In genomic region chr9:73034962-73035361, GRCh38 we compare ENCODE assay signal across 26 cellular contexts.
DNase-seq lines count a peak whose midpoint lies in the region; ATAC-seq, FAIRE-seq and TF ChIP-seq lines count a peak whose summit lies in the region.
"Had no signal": no experiment of that assay in that cellular context is flagged by ENCODE, and none has a peak within 500 bp of the region (broad histone marks: within the 10 kb centered on the region; RNA-seq: fewer than 3 reads in every experiment).

No MANE protein-coding gene starts in this region.

- in situ Hi-C loops in K562 (cut with MboI) = no loop called here

- H3K4me3 Mint-ChIP-seq in CD14-positive monocyte = no peak overlapping the region
- H3K4me3 Mint-ChIP-seq: activated naive CD8-positive, alpha-beta T cell treated with anti-CD3 and anti-CD28 coated beads, Interleukin-2, amount 10 ng/mL, durations not matched to agents 7 days and 5 days; activated T-cell treated with anti-CD3 and anti-CD28 coated beads, Interleukin-2, amount 50 U/mL, for 4 hours; IgD-negative memory B cell; nephron progenitor cell had no signal

- FAIRE-seq in K562 (lab: Jason Lieb, UNC) = no peak
- FAIRE-seq: GM12892 had no signal

- peak; percentile 16 for TF ChIP-seq CTCF in AG09309 (IDR thresholded peaks at IDR 0.05; ENCODE audit: control insufficient read depth, insufficient read depth, low read depth, low read length, missing control alignments)
- TF ChIP-seq CTCF in Loucy (conservative IDR thresholded peaks at IDR 0.05; ENCODE audit: low read length) = peak; percentile 52
- TF ChIP-seq CTCF in K562 (IDR thresholded peaks at IDR 0.05 in 2 of 3, conservative IDR thresholded peaks at IDR 0.05 in 1 of 3; ENCODE audit: insufficient read depth in 2 of 3, low read depth in 1 of 3, low read length in 3 of 3) = peak in 1 of 3 experiments; percentile 6; a peak in 1 of 6 replicates
- TF ChIP-seq CTCF in liver (IDR thresholded peaks at IDR 0.05; ENCODE audit: low read depth, low read length, missing input control) = peak; percentile 19
- no peak for TF ChIP-seq CTCF in CD14-positive monocyte (IDR thresholded peaks at IDR 0.05)

- TF ChIP-seq RAD21 in K562 (CRISPR knock-in tag; conservative IDR thresholded peaks at IDR 0.05 in 1 of 2, IDR thresholded peaks at IDR 0.05 in 1 of 2) = no peak
- TF ChIP-seq RAD21 in liver (IDR thresholded peaks at IDR 0.05) = peak; percentile 55 to 59

- no peaks in the 10 kb centered on the region for H3K9me1 ChIP-seq in K562 (ENCODE audit: control insufficient read depth, insufficient read depth, low read length)

- H3F3A ChIP-seq in Loucy (ENCODE audit: low read depth) = no peaks in the 10 kb centered on the region

- H3K4me3 ChIP-seq in AG09309 (ENCODE audit: control insufficient read depth, low read depth, low read length) (no peak overlapping the region), Loucy (ENCODE audit: low read length, poor library complexity, severe bottlenecking) (no peak overlapping the region), K562 (no peak overlapping the region), liver (ENCODE audit: low read depth in 1 of 3, low read length in 3 of 3) (no peak overlapping the region)
- H3K4me3 ChIP-seq: BLaER1 treated with 17β-estradiol and CSF1 and Interleukin-3, amounts not matched to agents 10 nM and 100 nM; dorsolateral prefrontal cortex; ovary; SJSA1; skin epidermis had no signal

- no peak overlapping the region for H3K27ac Mint-ChIP-seq in CD14-positive monocyte
- H3K27ac Mint-ChIP-seq: activated naive CD8-positive, alpha-beta T cell treated with anti-CD3 and anti-CD28 coated beads, Interleukin-2, amount 10 ng/mL, durations not matched to agents 7 days and 5 days; IgD-negative memory B cell; nephron progenitor cell had no signal

- H3K27me3 Mint-ChIP-seq in CD14-positive monocyte (ENCODE audit: low read depth in 3 of 3) = no peaks in the 10 kb centered on the region

- H3K9ac ChIP-seq in Loucy (ENCODE audit: low read depth, low read length, poor library complexity, severe bottlenecking) = no peak overlapping the region
- H3K9ac ChIP-seq in K562 (ENCODE audit: insufficient read depth in 1 of 2, low read depth in 2 of 2, low read length in 2 of 2) = no peak overlapping the region
- no peak overlapping the region for H3K9ac ChIP-seq in liver (ENCODE audit: low read depth in 1 of 2, low read length in 2 of 2)
- H3K9ac ChIP-seq: BLaER1 treated with 17β-estradiol and CSF1 and Interleukin-3, amounts not matched to agents 10 nM and 100 nM had no signal

- H2AFZ ChIP-seq in Loucy (ENCODE audit: low read length) = no peak overlapping the region
- H2AFZ ChIP-seq in K562 (ENCODE audit: low read depth, low read length) = 0 out of 2 replicates have a peak overlapping the region, but pooled peaks have one; percentile 42

- no peaks in the 10 kb centered on the region for H4K20me1 ChIP-seq in Loucy (ENCODE audit: insufficient read depth, low read length, poor library complexity, severe bottlenecking)
- H4K20me1 ChIP-seq in K562 (replicated peaks; ENCODE audit: control insufficient read depth, insufficient read depth, low read length) = no peaks in the 10 kb centered on the region
- H4K20me1 ChIP-seq: BLaER1 treated with 17β-estradiol and CSF1 and Interleukin-3, amounts not matched to agents 10 nM and 100 nM had no signal

- no peak for DNase-seq in AG09309 (ENCODE audit: low read depth)
- DNase-seq in K562 (ENCODE audit: extremely low read depth in 1 of 4, low spot score in 3 of 4) = no peak
- no peak for DNase-seq in CD14-positive monocyte (ENCODE audit: low spot score)
- DNase-seq in T-helper 1 cell = no peak
- DNase-seq: ACHN; activated gamma-delta T cell; activated naive CD8-positive, alpha-beta T cell treated with anti-CD3 and anti-CD28 coated beads, Interleukin-2, amount 10 ng/mL, durations not matched to agents 7 days and 5 days; activated T-cell treated with anti-CD3 and anti-CD28 coated beads, Interleukin-2, amount 50 U/mL, for 4 hours; dorsolateral prefrontal cortex; hypothalamus; left colon; NCI-H1092 treated with DMSO at 0.1 percent for 48 hours; NCI-H187; NCI-H446 treated with DMSO at 0.1 percent for 48 hours; nephron progenitor cell; ovary; stimulated activated naive CD4-positive, alpha-beta T cell had no signal

- ATAC-seq in K562 = no peak
- no peak for ATAC-seq in HG02970 (IDR thresholded peaks at IDR 0.05; ENCODE audit: low FRiP score, unreplicated experiment)
- ATAC-seq: activated T-cell treated with anti-CD3 and anti-CD28 coated beads, Interleukin-2, amount 50 U/mL, for 4 hours; left colon had no signal

- H3K27ac ChIP-seq in K562 (ENCODE audit: extremely low read depth, low read depth, low read length) (no peak overlapping the region), liver (ENCODE audit: low read depth in 1 of 2, low read length in 2 of 2) (no peak overlapping the region)
- H3K27ac ChIP-seq: BLaER1 treated with 17β-estradiol and CSF1 and Interleukin-3, amounts not matched to agents 10 nM and 100 nM; dorsolateral prefrontal cortex; ovary; RWPE1; SJSA1; skin epidermis had no signal

- no peaks in the 10 kb centered on the region for H3K4me1 Mint-ChIP-seq in CD14-positive monocyte
- H3K4me1 Mint-ChIP-seq: activated naive CD8-positive, alpha-beta T cell treated with anti-CD3 and anti-CD28 coated beads, Interleukin-2, amount 10 ng/mL, durations not matched to agents 7 days and 5 days had no signal

- BruUV-seq in K562 (replicated peaks; lab: Mats Ljungman, UMichigan) = no TSS peak

- H3K9me2 ChIP-seq in Loucy (replicated peaks; ENCODE audit: low read depth, low read length) = no peaks in the 10 kb centered on the region

- H3K27me3 ChIP-seq in Loucy (ENCODE audit: insufficient read depth, low read length, poor library complexity, severe bottlenecking) (no peaks in the 10 kb centered on the region), K562 (ENCODE audit: control insufficient read depth in 2 of 2, insufficient read depth in 2 of 2, low read length in 2 of 2) (no peaks in the 10 kb centered on the region), liver (ENCODE audit: control insufficient read depth in 4 of 4, insufficient read depth in 4 of 4, low read length in 3 of 4) (no peaks in the 10 kb centered on the region)
- H3K27me3 ChIP-seq: BLaER1 treated with 17β-estradiol and CSF1 and Interleukin-3, amounts not matched to agents 10 nM and 100 nM; dorsolateral prefrontal cortex; ovary; SJSA1 had no signal

- intact Hi-C loops in K562 (cut with micrococcal nuclease) (loop anchor here (5.0 kb wide), 1 partner anchor 97 kb away; no protein-coding TSS in a partner anchor), CD14-positive monocyte (cut with micrococcal nuclease) (no loop called here)

- 85% methylated on average over 2 of the region's 2 CpGs for WGBS in K562 (ENCODE audit: insufficient coverage, low coverage, missing lambda C conversion rate)
- WGBS in liver = 88% methylated on average over 2 of the region's 2 CpGs

- H3K4me2 ChIP-seq in Loucy (ENCODE audit: low read depth, low read length, poor library complexity, severe bottlenecking) (no peak overlapping the region), K562 (ENCODE audit: insufficient read depth, low read length) (no peak overlapping the region)

- POLR2A ChIA-PET in K562 (lab: Yijun Ruan, JAX) = no interaction called here

- CTCF ChIA-PET in K562 (lab: Yijun Ruan, JAX; ENCODE audit: low intra/inter-chr PET ratio) = no interaction called here

- no peaks in the 10 kb centered on the region for H3K36me3 ChIP-seq in Loucy (ENCODE audit: insufficient read depth, low read length)
- no peaks in the 10 kb centered on the region for H3K36me3 ChIP-seq in K562 (ENCODE audit: control insufficient read depth, insufficient read depth, low read length)
- H3K36me3 ChIP-seq in liver (ENCODE audit: control insufficient read depth in 4 of 4, insufficient read depth in 3 of 4, low read depth in 1 of 4, low read length in 3 of 4) = no peaks in the 10 kb centered on the region
- H3K36me3 ChIP-seq: ovary, SJSA1 had no signal

- no peak for TF ChIP-seq EP300 in K562 (IDR thresholded peaks at IDR 0.05; ENCODE audit: low read length)

- no peaks in the 10 kb centered on the region for H3K36me3 Mint-ChIP-seq in CD14-positive monocyte
- H3K36me3 Mint-ChIP-seq: activated naive CD8-positive, alpha-beta T cell treated with anti-CD3 and anti-CD28 coated beads, Interleukin-2, amount 10 ng/mL, durations not matched to agents 7 days and 5 days; IgD-negative memory B cell had no signal

- H3K79me2 ChIP-seq in Loucy (ENCODE audit: insufficient read depth, low read length) (no peaks in the 10 kb centered on the region), K562 (ENCODE audit: control insufficient read depth, insufficient read depth, low read length) (peaks cover 35% of the 10 kb centered on the region)

- no peak for TF ChIP-seq POLR2A in K562 (conservative IDR thresholded peaks at IDR 0.05)

- no peaks in the 10 kb centered on the region for H3K9me3 ChIP-seq in Loucy (ENCODE audit: insufficient read depth, low read depth, low read length)
- no peaks in the 10 kb centered on the region for H3K9me3 ChIP-seq in K562 (replicated peaks; ENCODE audit: control insufficient read depth, insufficient read depth, low read depth, low read length)
- no peaks in the 10 kb centered on the region for H3K9me3 ChIP-seq in liver (ENCODE audit: control insufficient read depth in 4 of 4, low read length in 3 of 4)
- H3K9me3 ChIP-seq: ovary, SJSA1 had no signal

- H3K9me3 Mint-ChIP-seq in CD14-positive monocyte = no peaks in the 10 kb centered on the region
- H3K9me3 Mint-ChIP-seq: activated naive CD8-positive, alpha-beta T cell treated with anti-CD3 and anti-CD28 coated beads, Interleukin-2, amount 10 ng/mL, durations not matched to agents 7 days and 5 days; activated T-cell treated with anti-CD3 and anti-CD28 coated beads, Interleukin-2, amount 50 U/mL, for 4 hours; IgD-negative memory B cell; nephron progenitor cell had no signal

- H3K4me1 ChIP-seq in Loucy (ENCODE audit: insufficient read depth, low read length, poor library complexity, severe bottlenecking) (no peaks in the 10 kb centered on the region), K562 (replicated peaks in 1 of 2; ENCODE audit: control insufficient read depth in 2 of 2, insufficient read depth in 2 of 2, low read length in 2 of 2) (peaks cover 4 to 31% of the 10 kb centered on the region in 2 experiments; a peak in 4 of 5 replicates), liver (ENCODE audit: control insufficient read depth in 4 of 4, insufficient read depth in 4 of 4, low read length in 3 of 4) (peaks cover 0 to 22% (median 17%) of the 10 kb centered on the region in 4 donors)

TF ChIP-seq in liver, 16 proteins besides CTCF, POLR2A, EP300 and RAD21:
- TF ChIP-seq FOXA2 (IDR thresholded peaks at IDR 0.05) = no peak
TF ChIP-seq in liver: peak in this region for 0.
